Comparison of ENCODE assay signal across 23 cellular contexts in the genomic region with DNA sequence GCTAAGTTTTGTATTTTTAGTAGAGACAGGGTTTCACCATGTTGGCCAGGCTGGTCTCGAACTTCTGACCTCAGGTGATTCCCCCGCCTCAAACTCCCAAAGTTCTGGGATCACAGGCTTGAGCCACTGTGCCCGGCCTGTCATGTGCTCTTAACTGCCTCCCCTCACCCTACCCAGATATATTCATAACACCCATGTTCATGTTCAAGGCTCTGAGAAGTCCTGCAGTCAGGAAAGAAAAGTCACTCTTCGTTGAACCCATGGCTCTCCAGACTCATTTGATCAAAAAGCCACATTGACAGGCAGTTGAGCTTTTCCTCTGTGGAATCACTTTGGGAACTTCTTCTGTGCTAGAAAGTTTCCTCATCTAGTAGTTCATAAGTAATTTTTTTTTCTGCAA.
"Had no signal": no experiment of that assay in that cellular context is flagged by ENCODE, and none has a peak within 500 bp of the region (broad histone marks: within the 10 kb centered on the region; RNA-seq: fewer than 3 reads in every experiment).

No MANE protein-coding gene starts in this region.

- ATAC-seq: foreskin keratinocyte; gastroesophageal sphincter; heart left ventricle; left cardiac atrium; left lung; left ventricle myocardium superior; lower lobe of right lung; naive thymus-derived CD4-positive, alpha-beta T cell had no signal

- H3K79me2 ChIP-seq: hepatocyte had no signal

- H3K36me3 Mint-ChIP-seq: immature natural killer cell; naive thymus-derived CD4-positive, alpha-beta T cell had no signal

- H3K4me3 Mint-ChIP-seq: immature natural killer cell; naive thymus-derived CD4-positive, alpha-beta T cell had no signal

- H3K36me3 ChIP-seq: esophagus muscularis mucosa, gastroesophageal sphincter, heart left ventricle, left lung, lower lobe of right lung had no signal

- FAIRE-seq: colon, endothelial cell of umbilical vein, frontal cortex, keratinocyte had no signal

- H3K27ac Mint-ChIP-seq: immature natural killer cell; naive thymus-derived CD4-positive, alpha-beta T cell had no signal

- H2AFZ ChIP-seq: hepatocyte had no signal

- DNase-seq: dermis blood vessel endothelial cell; dorsolateral prefrontal cortex; effector CD4-positive, alpha-beta T cell; effector memory CD4-positive, alpha-beta T cell; foreskin keratinocyte; heart left ventricle; hypothalamus; immature natural killer cell; left cardiac atrium; left lung; left ventricle myocardium superior; lower lobe of right lung; mesenchymal stem cell; midbrain; naive thymus-derived CD4-positive, alpha-beta T cell had no signal

- H3K4me1 ChIP-seq: esophagus muscularis mucosa, gastroesophageal sphincter, left lung, lower lobe of right lung had no signal

- H3K4me1 Mint-ChIP-seq: immature natural killer cell; naive thymus-derived CD4-positive, alpha-beta T cell had no signal

- H3K27me3 ChIP-seq: foreskin keratinocyte, heart left ventricle, hepatocyte had no signal

- H3K9me3 ChIP-seq: esophagus muscularis mucosa, gastroesophageal sphincter, left lung, lower lobe of right lung had no signal

- H3K27ac ChIP-seq: coronary artery, dorsolateral prefrontal cortex, esophagus muscularis mucosa, foreskin keratinocyte, gastroesophageal sphincter, heart left ventricle, left lung, lower lobe of right lung had no signal

- H3K4me3 ChIP-seq: coronary artery, dorsolateral prefrontal cortex, esophagus muscularis mucosa, gastroesophageal sphincter, heart left ventricle, hepatocyte, left lung, lower lobe of right lung had no signal
